In genomic region chr1:167126811-167127210, GRCh38 we compare ENCODE assay signal across 28 cellular contexts. TPM values are rescaled to one million over a fixed set of nuclear protein-coding genes. Genes with fewer than 3 reads are reported as not detected.
"Had no signal": no experiment of that assay in that cellular context is flagged by ENCODE, and none has a peak within 500 bp of the region (broad histone marks: within the 10 kb centered on the region; RNA-seq: fewer than 3 reads in every experiment).

No MANE protein-coding gene starts in this region.

- H3K4me1 Mint-ChIP-seq: activated CD4-positive, alpha-beta memory T cell treated with anti-CD3 and anti-CD28 coated beads, Interleukin-2, amount 10 ng/mL, durations not matched to agents 7 days and 5 days; activated naive CD8-positive, alpha-beta T cell treated with anti-CD3 and anti-CD28 coated beads, Interleukin-2, amount 10 ng/mL, durations not matched to agents 7 days and 5 days had no signal

- H3K36me3 ChIP-seq: brain microvascular endothelial cell, esophagus squamous epithelium, right lobe of liver had no signal

- H3K9me3 Mint-ChIP-seq: activated CD4-positive, alpha-beta memory T cell treated with anti-CD3 and anti-CD28 coated beads, Interleukin-2, amount 10 ng/mL, durations not matched to agents 7 days and 5 days; activated CD4-positive, alpha-beta T cell treated with anti-CD3 and anti-CD28 coated beads, Interleukin-2, amount 10 ng/mL, durations not matched to agents 7 days and 5 days; activated naive CD4-positive, alpha-beta T cell treated with anti-CD3 and anti-CD28 coated beads, Interleukin-2, amount 10 ng/mL, durations not matched to agents 7 days and 5 days; activated naive CD8-positive, alpha-beta T cell treated with anti-CD3 and anti-CD28 coated beads, Interleukin-2, amount 10 ng/mL, durations not matched to agents 7 days and 5 days; activated T-cell treated with anti-CD3 and anti-CD28 coated beads, Interleukin-2, amount 50 U/mL, for 24 hours; dendritic cell treated with granulocyte-macrophage colony-stimulating factor and Interleukin-4, amounts not matched to agents 40 ng/mL and 50 ng/mL, for 4 days; naive B cell; nephron progenitor cell; WTC11 had no signal

- H2AFZ ChIP-seq: hepatocyte, parathyroid adenoma had no signal

- ATAC-seq: stimulated activated naive CD8-positive, alpha-beta T cell treated with anti-CD3 and anti-CD28 coated beads, Interleukin-15, Interleukin-2, amounts not matched to agents 100 U/mL and 50 U/mL, for 24 hours; T-helper 17 cell; WTC11 had no signal

- DNase-seq: activated CD4-positive, alpha-beta memory T cell treated with anti-CD3 and anti-CD28 coated beads, Interleukin-2, amount 10 ng/mL, durations not matched to agents 7 days and 5 days; activated CD4-positive, alpha-beta T cell treated with anti-CD3 and anti-CD28 coated beads for 1 hour; activated CD4-positive, alpha-beta T cell treated with anti-CD3 and anti-CD28 coated beads, Interleukin-2, amount 10 ng/mL, durations not matched to agents 7 days and 5 days; activated CD8-positive, alpha-beta memory T cell treated with anti-CD3 and anti-CD28 coated beads, Interleukin-2, amount 50 U/mL, for 48 hours; activated gamma-delta T cell; activated naive CD4-positive, alpha-beta T cell treated with anti-CD3 and anti-CD28 coated beads, Interleukin-2, amount 10 ng/mL, durations not matched to agents 7 days and 5 days; activated naive CD8-positive, alpha-beta T cell treated with anti-CD3 and anti-CD28 coated beads, Interleukin-2, amount 10 ng/mL, durations not matched to agents 7 days and 5 days; activated T-cell treated with anti-CD3 and anti-CD28 coated beads, Interleukin-2, amount 50 U/mL, for 24 hours; brain microvascular endothelial cell; effector CD4-positive, alpha-beta T cell; esophagus squamous epithelium; foreskin melanocyte; islet precursor cell; mammary epithelial cell; naive B cell; nephron progenitor cell; right lobe of liver; stimulated activated CD4-positive, alpha-beta T cell treated with anti-CD3 and anti-CD28 coated beads, Interleukin-12 subunit alpha, Interleukin-12 subunit beta, amount 100 ng/mL, for 4 hours; stimulated activated CD4-positive, alpha-beta T cell treated with anti-CD3 and anti-CD28 coated beads, Interleukin-4, amount 100 ng/mL, for 1 hour; stimulated activated naive CD8-positive, alpha-beta T cell treated with anti-CD3 and anti-CD28 coated beads, Interleukin-15, Interleukin-2, amounts not matched to agents 100 U/mL and 50 U/mL, for 24 hours; T-helper 17 cell; T1000; trophoblast cell had no signal

- H3K4me1 ChIP-seq: parathyroid adenoma, right lobe of liver had no signal

- H3K4me3 ChIP-seq: esophagus squamous epithelium, hepatocyte, right lobe of liver, thoracic aorta had no signal

- H3K27ac Mint-ChIP-seq: activated CD4-positive, alpha-beta memory T cell treated with anti-CD3 and anti-CD28 coated beads, Interleukin-2, amount 10 ng/mL, durations not matched to agents 7 days and 5 days; activated CD4-positive, alpha-beta T cell treated with anti-CD3 and anti-CD28 coated beads, Interleukin-2, amount 10 ng/mL, durations not matched to agents 7 days and 5 days; activated naive CD4-positive, alpha-beta T cell treated with anti-CD3 and anti-CD28 coated beads, Interleukin-2, amount 10 ng/mL, durations not matched to agents 7 days and 5 days; activated naive CD8-positive, alpha-beta T cell treated with anti-CD3 and anti-CD28 coated beads, Interleukin-2, amount 10 ng/mL, durations not matched to agents 7 days and 5 days; activated T-cell treated with anti-CD3 and anti-CD28 coated beads, Interleukin-2, amount 50 U/mL, for 24 hours; dendritic cell treated with granulocyte-macrophage colony-stimulating factor and Interleukin-4, amounts not matched to agents 40 ng/mL and 50 ng/mL, for 4 days; nephron progenitor cell; T-helper 17 cell; WTC11 had no signal

- H3K9me3 ChIP-seq: esophagus squamous epithelium, right lobe of liver, thoracic aorta had no signal

- H3K36me3 Mint-ChIP-seq: activated naive CD4-positive, alpha-beta T cell treated with anti-CD3 and anti-CD28 coated beads, Interleukin-2, amount 10 ng/mL, durations not matched to agents 7 days and 5 days; activated naive CD8-positive, alpha-beta T cell treated with anti-CD3 and anti-CD28 coated beads, Interleukin-2, amount 10 ng/mL, durations not matched to agents 7 days and 5 days; naive B cell; WTC11 had no signal

- H3K79me2 ChIP-seq: hepatocyte, parathyroid adenoma had no signal

- H3K27ac ChIP-seq: brain microvascular endothelial cell, esophagus squamous epithelium, hepatocyte, parathyroid adenoma, right lobe of liver, thoracic aorta had no signal

- H3K27me3 ChIP-seq: hepatocyte, right lobe of liver had no signal

- H3K4me2 ChIP-seq: hepatocyte had no signal

- H3K4me3 Mint-ChIP-seq: activated CD4-positive, alpha-beta memory T cell treated with anti-CD3 and anti-CD28 coated beads, Interleukin-2, amount 10 ng/mL, durations not matched to agents 7 days and 5 days; activated CD4-positive, alpha-beta T cell treated with anti-CD3 and anti-CD28 coated beads, Interleukin-2, amount 10 ng/mL, durations not matched to agents 7 days and 5 days; activated naive CD4-positive, alpha-beta T cell treated with anti-CD3 and anti-CD28 coated beads, Interleukin-2, amount 10 ng/mL, durations not matched to agents 7 days and 5 days; activated naive CD8-positive, alpha-beta T cell treated with anti-CD3 and anti-CD28 coated beads, Interleukin-2, amount 10 ng/mL, durations not matched to agents 7 days and 5 days; activated T-cell treated with anti-CD3 and anti-CD28 coated beads, Interleukin-2, amount 50 U/mL, for 24 hours; dendritic cell treated with granulocyte-macrophage colony-stimulating factor and Interleukin-4, amounts not matched to agents 40 ng/mL and 50 ng/mL, for 4 days; naive B cell; nephron progenitor cell; T-helper 17 cell; WTC11 had no signal

RNA-seq across cellular contexts. Expression of gene STYXL2, which starts 32.9 kb away (rescaled TPM):
- total RNA-seq: activated CD4-positive, alpha-beta memory T cell treated with anti-CD3 and anti-CD28 coated beads, Interleukin-2, amount 10 ng/mL, durations not matched to agents 7 days and 5 days; activated CD4-positive, alpha-beta T cell treated with anti-CD3 and anti-CD28 coated beads, Interleukin-2, amount 10 ng/mL, durations not matched to agents 7 days and 5 days; activated naive CD8-positive, alpha-beta T cell treated with anti-CD3 and anti-CD28 coated beads, Interleukin-2, amount 10 ng/mL, durations not matched to agents 7 days and 5 days; mammary epithelial cell; T-helper 17 cell had no signal

RNA-seq across cellular contexts. Expression of gene GPA33, which starts 36.6 kb away (rescaled TPM):
- total RNA-seq: esophagus squamous epithelium, mammary epithelial cell, thoracic aorta had no signal
